In genomic region chr10:63133787-63134557, GRCh38 we compare ENCODE assay signal across 8 cellular contexts. TPM values are rescaled to one million over a fixed set of nuclear protein-coding genes. Genes with fewer than 3 reads are reported as not detected.
A peak's percentile ranks its signal among the peaks of the same experiment; 100 is the strongest.
DNase-seq lines count a peak whose midpoint lies in the region; ATAC-seq, FAIRE-seq and TF ChIP-seq lines count a peak whose summit lies in the region.

No MANE protein-coding gene starts in this region.

- no peaks in the 10 kb centered on the region for H3F3A ChIP-seq in PC-3 (ENCODE audit: low read length, unreplicated experiment)

- TF ChIP-seq POLR2A in GM12892 (IDR thresholded peaks at IDR 0.05; ENCODE audit: low read depth, low read length) = no peak

- H3K79me2 ChIP-seq in PC-3 (ENCODE audit: low read length) = peaks cover 58% of the 10 kb centered on the region

- peaks cover 26% of the 10 kb centered on the region for H3K4me1 ChIP-seq in PC-3 (ENCODE audit: insufficient read depth, low read length)
- H3K4me1 ChIP-seq in mucosa of rectum (ENCODE audit: control insufficient read depth in 2 of 2, insufficient read depth in 2 of 2, low read length in 2 of 2) = peaks cover 7 to 9% of the 10 kb centered on the region in 2 donors

- H3K4me3 ChIP-seq in PC-3 (ENCODE audit: low read length) (peak overlapping the region; percentile 75), mucosa of rectum (ENCODE audit: low read length in 2 of 2) (peak overlapping the region; percentile 89 to 91)

- POLR2A ChIA-PET in PC-3 (lab: Charles Lee; ENCODE audit: unreplicated experiment) = interaction anchor here (0.6 to 1.0 kb wide), 5 partner anchors 14 to 549 kb away, joined by 3 to 9 read pairs (median 3); no protein-coding TSS in a partner anchor

- H3K27ac ChIP-seq in PC-3 (ENCODE audit: low read length) = peak overlapping the region; percentile 33
- H3K27ac ChIP-seq in mucosa of rectum (ENCODE audit: low read depth in 2 of 2, low read length in 2 of 2) = peak overlapping the region; percentile 92 to 98

- peak overlapping the region; percentile 83 for H3K9ac ChIP-seq in PC-3 (ENCODE audit: low read length)
- peak overlapping the region; percentile 98 to 99 for H3K9ac ChIP-seq in mucosa of rectum (ENCODE audit: low read depth in 1 of 2, low read length in 2 of 2)

- peak; percentile 73 for FAIRE-seq in GM12892 (lab: Jason Lieb, UNC)

- DNase-seq in GM12892 (ENCODE audit: insufficient read length) (peak; percentile 55), PC-3 (peak; percentile 73), dermis blood vessel endothelial cell (peak; percentile 29), left colon (no peak)

- no peaks in the 10 kb centered on the region for H3K9me3 ChIP-seq in PC-3 (ENCODE audit: low read length)
- H3K9me3 ChIP-seq in mucosa of rectum (ENCODE audit: control insufficient read depth in 2 of 2, low read length in 2 of 2) = no peaks in the 10 kb centered on the region

- intact Hi-C loops in PC-3 (cut with micrococcal nuclease) = loop anchor here (1.0 to 5.0 kb wide), 4 partner anchors 24 to 752 kb away; partner anchors contain the start of gene EGR2
- intact Hi-C loops in left colon (cut with DNase I, micrococcal nuclease) = no loop called here

- no TSS peak for BruUV-seq in PC-3 (replicated peaks; lab: Mats Ljungman, UMichigan)

- peak; percentile 67; the same call in 1 of the 2 replicates for ATAC-seq in PC-3
- ATAC-seq in GM21825 (IDR thresholded peaks at IDR 0.05; ENCODE audit: unreplicated experiment) = no peak
- no peak for ATAC-seq in HG03045 (IDR thresholded peaks at IDR 0.05; ENCODE audit: unreplicated experiment)
- ATAC-seq in left colon = no peak
- no peak for ATAC-seq in GM19328 (IDR thresholded peaks at IDR 0.05; ENCODE audit: unreplicated experiment)

- no peaks in the 10 kb centered on the region for H3K9me2 ChIP-seq in PC-3 (replicated peaks; ENCODE audit: low read length)

- peaks cover 6% of the 10 kb centered on the region; the same call in 1 of the 2 replicates for H3K36me3 ChIP-seq in PC-3 (ENCODE audit: low read depth, low read length)
- H3K36me3 ChIP-seq in mucosa of rectum (ENCODE audit: control insufficient read depth in 2 of 2, insufficient read depth in 2 of 2, low read length in 2 of 2) = no peaks in the 10 kb centered on the region

- H3K27me3 ChIP-seq in PC-3 (ENCODE audit: low read length) (no peaks in the 10 kb centered on the region), mucosa of rectum (ENCODE audit: control insufficient read depth in 2 of 2, insufficient read depth in 2 of 2, low read length in 2 of 2) (no peaks in the 10 kb centered on the region)

- H3K4me2 ChIP-seq in PC-3 (ENCODE audit: low read length) = peak overlapping the region; percentile 85

- no peak for TF ChIP-seq CTCF in PC-3 (conservative IDR thresholded peaks at IDR 0.05; ENCODE audit: low read depth, low read length)

- H2AFZ ChIP-seq in PC-3 (ENCODE audit: low read length) = peak overlapping the region; percentile 80

- peaks cover 24% of the 10 kb centered on the region; the same call in 1 of the 2 replicates for H4K20me1 ChIP-seq in PC-3 (ENCODE audit: low read length)

- CTCF ChIA-PET in PC-3 (lab: Charles Lee) = interaction anchor here (0.5 to 1.3 kb wide), 2 partner anchors 23 to 334 kb away, joined by 3 to 4 read pairs; no protein-coding TSS in a partner anchor

RNA-seq across cellular contexts. Expression of gene NRBF2, which starts 0.8 kb away (rescaled TPM):
- 31.8 TPM for polyA plus RNA-seq in GM12892 (2012; ENCODE audit: missing spikeins)
- total RNA-seq in PC-3 (2014; rRNA removed) = 43.4 and 44.4 TPM in 2 replicates
- total RNA-seq in dermis blood vessel endothelial cell = 22.1 and 23.7 TPM in 2 replicates
- total RNA-seq in left colon = 10 to 100 TPM; 23.8 to 26.1 TPM

Comparison
In these comparisons a context has a peak if more than half of its experiments do, and no peak if none do; other contexts are left out.
1. DNase-seq: peak in GM12892 (single experiment), PC-3 (single experiment) and dermis blood vessel endothelial cell (single experiment); none in left colon (0 of 2).